In the genomic region with DNA sequence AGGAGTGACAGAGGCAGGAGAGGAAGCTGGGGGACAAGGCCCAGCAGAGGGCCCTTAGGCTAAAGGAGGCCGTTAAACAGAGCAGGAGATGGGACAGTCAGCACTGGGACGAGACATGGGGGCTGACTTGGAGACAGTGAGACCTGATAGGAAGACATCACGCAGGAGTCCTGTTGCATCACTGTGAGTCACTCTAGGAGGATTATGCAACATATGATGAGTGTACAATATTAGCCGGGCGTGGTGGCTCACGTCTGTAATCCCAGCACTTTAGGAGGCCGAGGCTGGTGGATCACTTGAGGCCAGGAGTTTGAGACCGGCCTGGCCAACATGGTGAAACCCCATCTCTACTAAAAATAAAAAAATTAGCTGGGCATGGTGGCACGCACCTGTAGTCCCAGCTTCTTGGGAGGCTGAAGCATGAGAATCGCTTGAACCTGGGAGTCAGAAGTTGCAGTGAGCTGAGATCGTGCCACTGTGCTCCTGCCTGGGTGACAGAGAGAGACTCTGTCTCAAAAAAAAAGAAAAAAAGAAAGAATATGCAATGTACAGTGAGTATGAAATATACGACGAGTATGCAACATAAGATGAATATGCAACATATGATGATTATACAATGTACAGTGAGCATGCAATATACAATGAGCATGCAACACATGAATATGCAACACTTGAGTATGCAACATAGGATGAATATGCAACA, we compare ENCODE assay signal across 8 cellular contexts.
DNase-seq lines count a peak whose midpoint lies in the region; ATAC-seq, FAIRE-seq and TF ChIP-seq lines count a peak whose summit lies in the region.
"Not testable (repeated sequence)": the region's sequence is repeated elsewhere in the genome, so short reads cannot be mapped to it uniquely, and the experiment has no call there.

No MANE protein-coding gene starts in this region.

- not testable (repeated sequence) for H3K9me3 Mint-ChIP-seq in Calu3 (ENCODE audit: low read depth, unreplicated experiment); activated naive CD8-positive, alpha-beta T cell treated with anti-CD3 and anti-CD28 coated beads, Interleukin-2, amount 50 U/mL, for 24 hours

- H3K4me1 ChIP-seq in keratinocyte (ENCODE audit: control insufficient read depth, extremely low read depth, insufficient read depth, low read length); uterus: not testable (repeated sequence)

- not testable (repeated sequence) for H3K4me3 Mint-ChIP-seq in Calu3 (ENCODE audit: low read depth, unreplicated experiment); activated naive CD8-positive, alpha-beta T cell treated with anti-CD3 and anti-CD28 coated beads, Interleukin-2, amount 50 U/mL, for 24 hours

- not testable (repeated sequence) for H2AFZ ChIP-seq in keratinocyte (ENCODE audit: control insufficient read depth, low read length)

- not testable (repeated sequence) for H3K27me3 Mint-ChIP-seq in Calu3 (ENCODE audit: unreplicated experiment); activated naive CD8-positive, alpha-beta T cell treated with anti-CD3 and anti-CD28 coated beads, Interleukin-2, amount 50 U/mL, for 24 hours

- TF ChIP-seq POLR2A in uterus (IDR thresholded peaks at IDR 0.05): not testable (repeated sequence)

- not testable (repeated sequence) for H3K9me1 ChIP-seq in keratinocyte (ENCODE audit: control insufficient read depth, extremely low read depth, insufficient read depth, low read length)

- not testable (repeated sequence) for H4K20me1 ChIP-seq in keratinocyte (ENCODE audit: control insufficient read depth, extremely low read depth, insufficient read depth, low read length)

- H3K4me3 ChIP-seq in keratinocyte (ENCODE audit: control insufficient read depth in 2 of 3, extremely low read depth in 1 of 3, insufficient read depth in 2 of 3, low read depth in 1 of 3, low read length in 3 of 3); uterus: not testable (repeated sequence)

- CTCF ChIA-PET in Calu3 (lab: Charles Lee): not testable (repeated sequence)

- H3K27ac Mint-ChIP-seq in Calu3 (ENCODE audit: unreplicated experiment): peak overlapping the region; percentile 12
- peak overlapping the region; percentile 7 for H3K27ac Mint-ChIP-seq in activated naive CD8-positive, alpha-beta T cell treated with anti-CD3 and anti-CD28 coated beads, Interleukin-2, amount 50 U/mL, for 24 hours

- H3K79me2 ChIP-seq in keratinocyte (ENCODE audit: control insufficient read depth, insufficient read depth, low read length): not testable (repeated sequence)

- TF ChIP-seq CTCF in Calu3 (IDR thresholded peaks at IDR 0.05; ENCODE audit: unreplicated experiment); keratinocyte (optimal IDR thresholded peaks at IDR 0.05 in 1 of 3, IDR thresholded peaks at IDR 0.05 in 1 of 3, conservative IDR thresholded peaks at IDR 0.05 in 1 of 3; ENCODE audit: extremely low read depth in 1 of 3, insufficient read depth in 2 of 3, low read length in 3 of 3); uterus (IDR thresholded peaks at IDR 0.05): not testable (repeated sequence)

- not testable (repeated sequence) for BruUV-seq in Calu3 (replicated peaks; lab: Mats Ljungman, UMichigan)

- not testable (repeated sequence) for H3K9ac ChIP-seq in keratinocyte (ENCODE audit: control insufficient read depth, extremely low read depth, insufficient read depth, low read length)

- ATAC-seq in activated naive CD8-positive, alpha-beta T cell treated with anti-CD3 and anti-CD28 coated beads, Interleukin-2, amount 50 U/mL, for 24 hours: not testable (repeated sequence)
- peak; percentile 96 for ATAC-seq in esophagus mucosa

- H3K4me1 Mint-ChIP-seq in Calu3 (ENCODE audit: low read depth, unreplicated experiment): peaks cover 28% of the 10 kb centered on the region
- peaks cover 13% of the 10 kb centered on the region for H3K4me1 Mint-ChIP-seq in activated naive CD8-positive, alpha-beta T cell treated with anti-CD3 and anti-CD28 coated beads, Interleukin-2, amount 50 U/mL, for 24 hours

- dilution Hi-C loops in keratinocyte (cut with MboI; ENCODE audit: extremely low pct_ligation_motif_present, low sequenced_read_pairs): not testable (repeated sequence)

- not testable (repeated sequence) for H3K27me3 ChIP-seq in keratinocyte (ENCODE audit: control insufficient read depth, extremely low read depth, insufficient read depth, low read length); uterus

- H3K4me2 ChIP-seq in keratinocyte (ENCODE audit: control insufficient read depth, extremely low read depth, insufficient read depth, low read depth, low read length): not testable (repeated sequence)

- H3K36me3 ChIP-seq in keratinocyte (ENCODE audit: control insufficient read depth in 2 of 2, extremely low read depth in 1 of 2, insufficient read depth in 2 of 2, low read length in 2 of 2); uterus: not testable (repeated sequence)

- not testable (repeated sequence) for H3K27ac ChIP-seq in keratinocyte (ENCODE audit: control insufficient read depth, insufficient read depth, low read length); uterus

- H3K9me3 ChIP-seq in keratinocyte (ENCODE audit: control insufficient read depth, low read depth, low read length); uterus: not testable (repeated sequence)

- DNase-seq in Calu3 (peak; percentile 36), HTR-8/SVneo (ENCODE audit: insufficient read length, low spot score) (peak; percentile 92), OCI-M1 (lab: John Stamatoyannopoulos, UW) (peak; percentile 90), keratinocyte (ENCODE audit: low read depth, low spot score) (peak; percentile 77), non-pigmented ciliary epithelial cell (ENCODE audit: low read depth) (peak; percentile 77), uterus (peak; percentile 49 to 64)
- DNase-seq in activated naive CD8-positive, alpha-beta T cell treated with anti-CD3 and anti-CD28 coated beads, Interleukin-2, amount 50 U/mL, for 24 hours: not testable (repeated sequence)

- intact Hi-C loops in Calu3 (cut with micrococcal nuclease; ENCODE audit: unreplicated experiment); uterus (cut with DNase I; ENCODE audit: low total_unique reads): not testable (repeated sequence)

- FAIRE-seq in HTR-8/SVneo (lab: Jason Lieb, UNC): peak; percentile 64
- FAIRE-seq in keratinocyte (lab: Jason Lieb, UNC): not testable (repeated sequence)

- not testable (repeated sequence) for H3K36me3 Mint-ChIP-seq in Calu3 (ENCODE audit: insufficient read depth, unreplicated experiment); activated naive CD8-positive, alpha-beta T cell treated with anti-CD3 and anti-CD28 coated beads, Interleukin-2, amount 50 U/mL, for 24 hours (ENCODE audit: low read depth)
